ENCODE assay signal across 9 cellular contexts in the genomic region with DNA sequence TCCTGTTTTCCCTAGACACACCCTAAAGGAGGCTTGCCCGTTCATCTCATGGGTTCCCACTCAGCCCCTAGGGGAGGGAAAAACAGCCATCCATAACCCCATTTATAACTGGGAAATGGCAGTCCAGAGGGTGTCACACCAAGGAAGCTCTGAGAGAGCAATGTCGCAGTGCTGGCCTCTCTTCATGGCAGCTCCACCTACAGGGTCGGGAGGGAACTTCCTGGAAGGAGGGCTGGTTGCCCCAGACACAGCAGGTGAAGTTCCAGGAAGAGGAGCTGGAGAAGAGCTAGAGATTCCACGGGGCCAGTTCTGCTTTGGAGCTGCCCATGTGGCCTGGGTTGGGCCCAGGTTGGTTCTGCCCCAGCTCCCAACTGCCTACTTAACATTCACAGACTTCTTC. TPM values are rescaled to one million over a fixed set of nuclear protein-coding genes. Genes with fewer than 3 reads are reported as not detected.
DNase-seq lines count a peak whose midpoint lies in the region; ATAC-seq and TF ChIP-seq lines count a peak whose summit lies in the region.
"Had no signal": no experiment of that assay in that cellular context is flagged by ENCODE, and none has a peak within 500 bp of the region (broad histone marks: within the 10 kb centered on the region; RNA-seq: fewer than 3 reads in every experiment).

No MANE protein-coding gene starts in this region.

- DNase-seq in DMS53 (lab: John Stamatoyannopoulos, UW) (peak; percentile 71), HL-60 (ENCODE audit: low read depth in 1 of 2, low spot score in 1 of 2) (peak; percentile 8 to 31), WERI-Rb-1 (peak; percentile 74), retina (no peak), inferior parietal cortex (ENCODE audit: extremely low spot score) (no peak)
- DNase-seq: left ventricle myocardium superior had no signal

- H3K36me3 ChIP-seq in WERI-Rb-1 (no peaks in the 10 kb centered on the region), liver (ENCODE audit: control insufficient read depth in 4 of 4, insufficient read depth in 3 of 4, low read depth in 1 of 4, low read length in 3 of 4) (no peaks in the 10 kb centered on the region)

- peak; percentile 20 for TF ChIP-seq CTCF in HL-60 (IDR thresholded peaks at IDR 0.05; ENCODE audit: insufficient read depth, low read length)
- peak; percentile 83 for TF ChIP-seq CTCF in WERI-Rb-1 (IDR thresholded peaks at IDR 0.05; ENCODE audit: low read depth, low read length)
- peak; percentile 5 for TF ChIP-seq CTCF in liver (IDR thresholded peaks at IDR 0.05; ENCODE audit: low read depth, low read length, missing input control)

- TF ChIP-seq RAD21 in liver (IDR thresholded peaks at IDR 0.05), result no peak

- no peak overlapping the region for H3K9ac ChIP-seq in liver (ENCODE audit: low read depth in 1 of 2, low read length in 2 of 2)

- H3K4me3 ChIP-seq in HL-60 (replicated peaks; ENCODE audit: insufficient read depth, low read length), result no peak overlapping the region
- no peak overlapping the region for H3K4me3 ChIP-seq in WERI-Rb-1 (ENCODE audit: low read depth, low read length)
- no peak overlapping the region for H3K4me3 ChIP-seq in liver (ENCODE audit: low read depth in 1 of 3, low read length in 3 of 3)

- H3K27me3 ChIP-seq in HL-60 (ENCODE audit: insufficient read depth, poor library complexity, severe bottlenecking), result peaks cover 4% of the 10 kb centered on the region
- no peaks in the 10 kb centered on the region for H3K27me3 ChIP-seq in WERI-Rb-1 (ENCODE audit: insufficient read depth, low read depth, severe bottlenecking)
- peaks cover 0 to 2% (median 0%) of the 10 kb centered on the region in 4 donors for H3K27me3 ChIP-seq in liver (ENCODE audit: control insufficient read depth in 4 of 4, insufficient read depth in 4 of 4, low read length in 3 of 4)

- WGBS in liver, result 23% methylated on average over 4 of the region's 4 CpGs

- H3K4me1 ChIP-seq in liver (ENCODE audit: control insufficient read depth in 4 of 4, insufficient read depth in 4 of 4, low read length in 3 of 4), result no peaks in the 10 kb centered on the region

- H3K27ac ChIP-seq in HL-60 (replicated peaks) (no peak overlapping the region), WERI-Rb-1 (no peak overlapping the region), liver (ENCODE audit: low read depth in 1 of 2, low read length in 2 of 2) (no peak overlapping the region)

- H3K9me3 ChIP-seq in WERI-Rb-1 (ENCODE audit: severe bottlenecking) (no peaks in the 10 kb centered on the region), liver (ENCODE audit: control insufficient read depth in 4 of 4, low read length in 3 of 4) (peaks cover 0 to 7% (median 2%) of the 10 kb centered on the region in 4 donors)

- ATAC-seq in HG03025 (IDR thresholded peaks at IDR 0.05; ENCODE audit: low FRiP score, unreplicated experiment), result no peak
- ATAC-seq in HG03439 (IDR thresholded peaks at IDR 0.05; ENCODE audit: unreplicated experiment), result no peak
- ATAC-seq: left ventricle myocardium superior had no signal

TF ChIP-seq in liver, 16 proteins besides CTCF, POLR2A, EP300 and RAD21:
- TF ChIP-seq HNF4G (IDR thresholded peaks at IDR 0.05) (no peak), FOXA2 (IDR thresholded peaks at IDR 0.05) (no peak), TAF1 (conservative IDR thresholded peaks at IDR 0.05) (no peak)
- TF ChIP-seq, protein P1, sequence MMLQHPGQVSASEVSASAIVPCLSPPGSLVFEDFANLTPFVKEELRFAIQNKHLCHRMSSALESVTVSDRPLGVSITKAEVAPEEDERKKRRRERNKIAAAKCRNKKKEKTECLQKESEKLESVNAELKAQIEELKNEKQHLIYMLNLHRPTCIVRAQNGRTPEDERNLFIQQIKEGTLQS (IDR thresholded peaks at IDR 0.05), result no peak

RNA-seq across cellular contexts. Expression of a gene that starts 22.3 kb away (rescaled TPM):
- 1 to 10 TPM in 1 of 2 donors, under 1 TPM in 1; 0.50 to 1.6 TPM for total RNA-seq in liver
- polyA plus RNA-seq in liver, result under 1 TPM in 1 of 2 donors, not detected in 1; 0.75 TPM

Comparison
In these comparisons a context has a peak if more than half of its experiments do, and no peak if none do; other contexts are left out.
1. DNase-seq: peak in DMS53 (single experiment), HL-60 (2 of 2) and WERI-Rb-1 (single experiment); none in retina (single experiment) and inferior parietal cortex (single experiment).
2. CTCF ChIP-seq: peak in every context shown above with its lines; median percentile 83 in WERI-Rb-1; 20 in HL-60; 5 in liver.